9 cellular contexts compared by ENCODE assay signal in genomic region chr10:16521311-16522016, GRCh38. TPM values are rescaled to one million over a fixed set of nuclear protein-coding genes. Genes with fewer than 3 reads are reported as not detected.
A peak's percentile ranks its signal among the peaks of the same experiment; 100 is the strongest.
DNase-seq lines count a peak whose midpoint lies in the region; ATAC-seq, FAIRE-seq and TF ChIP-seq lines count a peak whose summit lies in the region.
"Had no signal": no experiment of that assay in that cellular context is flagged by ENCODE, and none has a peak within 500 bp of the region (broad histone marks: within the 10 kb centered on the region; RNA-seq: fewer than 3 reads in every experiment).

C1QL3 (minus strand) TSS chr10:16521879; CDS start chr10:16521065, 814 bp downstream.

- H3K4me1 Mint-ChIP-seq in astrocyte (ENCODE audit: low read depth, unreplicated experiment) = no peaks in the 10 kb centered on the region

- H3K36me3 ChIP-seq in astrocyte (ENCODE audit: insufficient read depth, low read length) = no peaks in the 10 kb centered on the region

- H3K4me2 ChIP-seq in astrocyte (ENCODE audit: low read length) = peak within 1 kb of the TSS; percentile 85

- in situ Hi-C loops in G401 (cut with HindIII; ENCODE audit: low sequenced_read_pairs) = no loop called here

- peaks cover 54% of the 10 kb centered on the region for H3K27me3 ChIP-seq in astrocyte (ENCODE audit: insufficient read depth, low read length)

- H2AFZ ChIP-seq in astrocyte (ENCODE audit: low read depth, low read length) = peak within 1 kb of the TSS; percentile 54

- no peaks in the 10 kb centered on the region for H3K9me3 ChIP-seq in astrocyte (ENCODE audit: insufficient read depth, low read depth, low read length)

- H3K79me2 ChIP-seq in astrocyte (ENCODE audit: insufficient read depth, low read length) = no peaks in the 10 kb centered on the region

- no peak within 1 kb of the TSS for H3K27ac Mint-ChIP-seq in astrocyte (ENCODE audit: unreplicated experiment)

- no peak within 1 kb of the TSS for H3K9ac ChIP-seq in astrocyte (ENCODE audit: low read length)

- no peak for FAIRE-seq in astrocyte (lab: Jason Lieb, UNC)

- H3K27me3 Mint-ChIP-seq in astrocyte (ENCODE audit: low read depth, unreplicated experiment) = peaks cover 42% of the 10 kb centered on the region

- peak within 1 kb of the TSS; percentile 36 for H3K4me3 ChIP-seq in astrocyte (ENCODE audit: insufficient read depth, low read depth, low read length)

- peaks cover 6% of the 10 kb centered on the region for H3K4me1 ChIP-seq in astrocyte (ENCODE audit: insufficient read depth, low read length)

- H3K36me3 Mint-ChIP-seq in astrocyte (ENCODE audit: low read depth, unreplicated experiment) = no peaks in the 10 kb centered on the region

- peaks cover 4% of the 10 kb centered on the region for H4K20me1 ChIP-seq in astrocyte (ENCODE audit: insufficient read depth, low read length)

- no peak within 1 kb of the TSS for H3K27ac ChIP-seq in astrocyte (ENCODE audit: low read depth, low read length)

- no peak for TF ChIP-seq CTCF in astrocyte (IDR thresholded peaks at IDR 0.05; ENCODE audit: insufficient read depth, low read depth, low read length)

- H3K4me3 Mint-ChIP-seq in astrocyte (ENCODE audit: unreplicated experiment) = peak within 1 kb of the TSS; percentile 81

- no peaks in the 10 kb centered on the region for H3K9me3 Mint-ChIP-seq in astrocyte (ENCODE audit: unreplicated experiment)

- peak; percentile 73 for DNase-seq in G401 (ENCODE audit: low spot score)
- peak; percentile 33 for DNase-seq in NCI-H1092 treated with DMSO at 0.1 percent for 48 hours (lab: John Stamatoyannopoulos, UW)
- DNase-seq in astrocyte (ENCODE audit: low read depth) = peak; percentile 10
- peak; percentile 51 for DNase-seq in iris pigment epithelial cell (ENCODE audit: low read depth)
- DNase-seq in stimulated activated CD4-positive, alpha-beta T cell treated with anti-CD3 and anti-CD28 coated beads, Interleukin-2, amount 100 ng/mL, for 24 hours = peak; percentile 27 to 43
- DNase-seq in DMS153 treated with DMSO at 0.1 percent for 48 hours (lab: John Stamatoyannopoulos, UW; ENCODE audit: unreplicated experiment) = no peak
- DNase-seq in SKM-1 treated with dmso at 0.1 percent for 144 hours (lab: John Stamatoyannopoulos, UW; ENCODE audit: unreplicated experiment) = no peak

- peak; percentile 23 for ATAC-seq in GM21526 (IDR thresholded peaks at IDR 0.05; ENCODE audit: low FRiP score, unreplicated experiment)

RNA-seq across cellular contexts. Expression of gene C1QL3, which starts in this region (rescaled TPM):
- total RNA-seq in G401 (2014; rRNA removed; shearing (Covaris generic)) = not detected in 2 replicates
- total RNA-seq in astrocyte = 0.62 and 1.00 TPM in 2 replicates
- total RNA-seq: SK-MEL-5 had no signal

Comparison
In these comparisons a context has a peak if more than half of its experiments do, and no peak if none do; other contexts are left out.
1. Peak in DNase-seq in G401; RNA of the gene not detected or under 1 TPM.
2. Peak in DNase-seq, H3K4me3 ChIP-seq and H3K4me2 ChIP-seq in astrocyte; RNA of the gene not detected or under 1 TPM.
3. DNase-seq: peak in NCI-H1092 treated with DMSO at 0.1 percent for 48 hours (single experiment), iris pigment epithelial cell (single experiment) and stimulated activated CD4-positive, alpha-beta T cell treated with anti-CD3 and anti-CD28 coated beads, Interleukin-2, amount 100 ng/mL, for 24 hours (2 of 2); none in DMS153 treated with DMSO at 0.1 percent for 48 hours (single experiment) and SKM-1 treated with dmso at 0.1 percent for 144 hours (single experiment).